Comparison of ENCODE assay signal across 25 cellular contexts in genomic region chr6:122449084-122449483, GRCh38. TPM values are rescaled to one million over a fixed set of nuclear protein-coding genes. Genes with fewer than 3 reads are reported as not detected.
DNase-seq lines count a peak whose midpoint lies in the region; ATAC-seq and TF ChIP-seq lines count a peak whose summit lies in the region.
"Had no signal": no experiment of that assay in that cellular context is flagged by ENCODE, and none has a peak within 500 bp of the region (broad histone marks: within the 10 kb centered on the region; RNA-seq: fewer than 3 reads in every experiment).

No MANE protein-coding gene starts in this region.

- H2BK15ac ChIP-seq in H9 (ENCODE audit: low read depth, low read length): no peak overlapping the region

- H3K9me3 Mint-ChIP-seq in activated T-cell treated with anti-CD3 and anti-CD28 coated beads, Interleukin-2, amount 50 U/mL, for 24 hours: no peaks in the 10 kb centered on the region
- H3K9me3 Mint-ChIP-seq in activated T-cell treated with anti-CD3 and anti-CD28 coated beads, Interleukin-2, amount 50 U/mL, for 4 hours: no peaks in the 10 kb centered on the region
- no peaks in the 10 kb centered on the region for H3K9me3 Mint-ChIP-seq in stimulated activated effector memory CD8-positive, alpha-beta T cell treated with anti-CD3 and anti-CD28 coated beads, Interleukin-12 subunit alpha, Interleukin-12 subunit beta, amount 100 ng/mL, for 72 hours
- H3K9me3 Mint-ChIP-seq in H9: no peaks in the 10 kb centered on the region
- H3K9me3 Mint-ChIP-seq: activated CD4-positive, alpha-beta T cell treated with anti-CD3 and anti-CD28 coated beads, Interleukin-2, amount 10 ng/mL, durations not matched to agents 7 days and 5 days; CD4-positive, alpha-beta memory T cell had no signal

- H3K4ac ChIP-seq in H9 (ENCODE audit: low read depth, low read length): no peak overlapping the region

- H2BK5ac ChIP-seq in H9 (ENCODE audit: insufficient read length, low read length): no peak overlapping the region

- H3K27me3 Mint-ChIP-seq in activated T-cell treated with anti-CD3 and anti-CD28 coated beads, Interleukin-2, amount 50 U/mL, for 24 hours: no peaks in the 10 kb centered on the region
- no peaks in the 10 kb centered on the region for H3K27me3 Mint-ChIP-seq in activated T-cell treated with anti-CD3 and anti-CD28 coated beads, Interleukin-2, amount 50 U/mL, for 4 hours (ENCODE audit: low read depth)
- H3K27me3 Mint-ChIP-seq in T-helper 17 cell (no peaks in the 10 kb centered on the region), H9 (ENCODE audit: low read depth) (no peaks in the 10 kb centered on the region)
- H3K27me3 Mint-ChIP-seq: activated CD4-positive, alpha-beta T cell treated with anti-CD3 and anti-CD28 coated beads, Interleukin-2, amount 10 ng/mL, durations not matched to agents 7 days and 5 days; CD4-positive, alpha-beta memory T cell; progenitor cell of endocrine pancreas had no signal

- H3K23ac ChIP-seq in H9 (ENCODE audit: insufficient read length, low read depth, low read length): no peak overlapping the region

- no peaks in the 10 kb centered on the region for H3K79me1 ChIP-seq in H9 (ENCODE audit: insufficient read depth, low read depth, low read length, poor library complexity, severe bottlenecking)

- intact Hi-C loops in left lung (cut with DNase I): no loop called here

- no peak overlapping the region for H2BK20ac ChIP-seq in H9 (ENCODE audit: low read depth, low read length, poor library complexity, severe bottlenecking)

- TF ChIP-seq CTCF in left lung (IDR thresholded peaks at IDR 0.05) (no peak), H9 (conservative IDR thresholded peaks at IDR 0.05) (no peak)

- no peaks in the 10 kb centered on the region for H3K27me3 ChIP-seq in left lung
- no peaks in the 10 kb centered on the region for H3K27me3 ChIP-seq in H9 (ENCODE audit: insufficient read depth, low read length)
- H3K27me3 ChIP-seq: adrenal gland, body of pancreas, stomach, tibial artery had no signal

- no peaks in the 10 kb centered on the region for H3K4me1 ChIP-seq in left lung
- no peaks in the 10 kb centered on the region for H3K4me1 ChIP-seq in H9 (ENCODE audit: insufficient read depth, low read length)
- H3K4me1 ChIP-seq: A549, adrenal gland, body of pancreas had no signal

- no peak overlapping the region for H4K5ac ChIP-seq in H9 (ENCODE audit: insufficient read length, low read depth, low read length)

- H3K36me3 Mint-ChIP-seq in activated T-cell treated with anti-CD3 and anti-CD28 coated beads, Interleukin-2, amount 50 U/mL, for 24 hours (ENCODE audit: low read depth): peaks cover 90% of the 10 kb centered on the region
- peaks cover 46% of the 10 kb centered on the region for H3K36me3 Mint-ChIP-seq in activated T-cell treated with anti-CD3 and anti-CD28 coated beads, Interleukin-2, amount 50 U/mL, for 4 hours (ENCODE audit: insufficient read depth)
- H3K36me3 Mint-ChIP-seq in T-helper 17 cell (ENCODE audit: low read depth): peaks cover 5% of the 10 kb centered on the region
- peaks cover 100% of the 10 kb centered on the region for H3K36me3 Mint-ChIP-seq in stimulated activated effector memory CD8-positive, alpha-beta T cell treated with anti-CD3 and anti-CD28 coated beads, Interleukin-12 subunit alpha, Interleukin-12 subunit beta, amount 100 ng/mL, for 72 hours
- peaks cover 4 to 52% (median 46%) of the 10 kb centered on the region in 3 experiments; a peak in 6 of 7 replicates for H3K36me3 Mint-ChIP-seq in H9 (ENCODE audit: insufficient read depth in 1 of 3, low read depth in 3 of 3)

- WGBS in H9 (ENCODE audit: extremely low coverage, insufficient read length, low lambda C conversion rate): no CpG with 5 or more reads among the region's 1 CpG

- no peak overlapping the region for H4K91ac ChIP-seq in H9 (ENCODE audit: insufficient read length, low read depth, low read length)

- H3K79me2 ChIP-seq in H9 (ENCODE audit: insufficient read depth, low read length): no peaks in the 10 kb centered on the region

- no peak for DNase-seq in activated T-cell treated with anti-CD3 and anti-CD28 coated beads, Interleukin-2, amount 50 U/mL, for 24 hours
- DNase-seq in activated T-cell treated with anti-CD3 and anti-CD28 coated beads, Interleukin-2, amount 50 U/mL, for 4 hours: no peak
- DNase-seq in T-helper 17 cell: no peak
- DNase-seq in left lung: no peak
- no peak for DNase-seq in stimulated activated effector memory CD8-positive, alpha-beta T cell treated with anti-CD3 and anti-CD28 coated beads, Interleukin-12 subunit alpha, Interleukin-12 subunit beta, amount 100 ng/mL, for 72 hours (ENCODE audit: low spot score in 2 of 2)
- no peak for DNase-seq in H9
- DNase-seq: activated CD4-positive, alpha-beta T cell treated with anti-CD3 and anti-CD28 coated beads, Interleukin-2, amount 10 ng/mL, durations not matched to agents 7 days and 5 days; activated effector memory CD4-positive, alpha-beta T cell treated with Interleukin-2 at 50 U/mL for 16 hours; adrenal gland; AML-193; body of pancreas; CD4-positive, alpha-beta memory T cell; GOT3; islet precursor cell; MV-4-11; NCI-H1436 treated with DMSO at 0.1 percent for 48 hours; NCI-H510A; stomach; tibial artery had no signal

- no peak overlapping the region for H2BK120ac ChIP-seq in H9 (ENCODE audit: low read depth, low read length, poor library complexity, severe bottlenecking)

- no peak overlapping the region for H2AFZ ChIP-seq in H9 (ENCODE audit: low read length)

- no peak for ATAC-seq in activated T-cell treated with anti-CD3 and anti-CD28 coated beads, Interleukin-2, amount 50 U/mL, for 4 hours
- ATAC-seq in T-helper 17 cell (no peak), left lung (peak; percentile 82), HG02885 (IDR thresholded peaks at IDR 0.05; ENCODE audit: poor library complexity, unreplicated experiment) (no peak), GM21825 (IDR thresholded peaks at IDR 0.05; ENCODE audit: unreplicated experiment) (no peak)
- ATAC-seq in stimulated activated effector memory CD8-positive, alpha-beta T cell treated with anti-CD3 and anti-CD28 coated beads, Interleukin-12 subunit alpha, Interleukin-12 subunit beta, amount 100 ng/mL, for 72 hours: peak; percentile 40
- ATAC-seq: A549, body of pancreas had no signal

- no peak overlapping the region for H3K14ac ChIP-seq in H9 (ENCODE audit: insufficient read depth, low read length)

- no peak overlapping the region for H3K4me3 Mint-ChIP-seq in activated T-cell treated with anti-CD3 and anti-CD28 coated beads, Interleukin-2, amount 50 U/mL, for 24 hours
- H3K4me3 Mint-ChIP-seq in activated T-cell treated with anti-CD3 and anti-CD28 coated beads, Interleukin-2, amount 50 U/mL, for 4 hours: no peak overlapping the region
- no peak overlapping the region for H3K4me3 Mint-ChIP-seq in T-helper 17 cell
- H3K4me3 Mint-ChIP-seq in stimulated activated effector memory CD8-positive, alpha-beta T cell treated with anti-CD3 and anti-CD28 coated beads, Interleukin-12 subunit alpha, Interleukin-12 subunit beta, amount 100 ng/mL, for 72 hours: no peak overlapping the region
- H3K4me3 Mint-ChIP-seq in H9: no peak overlapping the region
- H3K4me3 Mint-ChIP-seq: activated CD4-positive, alpha-beta T cell treated with anti-CD3 and anti-CD28 coated beads, Interleukin-2, amount 10 ng/mL, durations not matched to agents 7 days and 5 days; CD4-positive, alpha-beta memory T cell had no signal

- no peak overlapping the region for H3K56ac ChIP-seq in H9 (ENCODE audit: insufficient read length, low read depth, low read length)

- H2AK5ac ChIP-seq in H9 (ENCODE audit: insufficient read length, low read length): no peak overlapping the region

- H3K9me3 ChIP-seq in T-helper 17 cell (ENCODE audit: control insufficient read depth, low read length, poor library complexity, severe bottlenecking) (no peaks in the 10 kb centered on the region), left lung (no peaks in the 10 kb centered on the region), H9 (ENCODE audit: control insufficient read depth, low read depth, low read length) (no peaks in the 10 kb centered on the region)
- H3K9me3 ChIP-seq: A549, adrenal gland, body of pancreas, stomach, tibial artery had no signal

- H4K8ac ChIP-seq in H9 (replicated peaks; ENCODE audit: insufficient read length, low read depth, low read length): no peak overlapping the region

- H3K18ac ChIP-seq in H9 (ENCODE audit: insufficient read length, low read depth, low read length): no peak overlapping the region

- H3K23me2 ChIP-seq in H9 (ENCODE audit: insufficient read length, low read depth, low read length, poor library complexity, severe bottlenecking): no peaks in the 10 kb centered on the region

- H3K27ac Mint-ChIP-seq in activated T-cell treated with anti-CD3 and anti-CD28 coated beads, Interleukin-2, amount 50 U/mL, for 24 hours: peak overlapping the region; percentile 76
- H3K27ac Mint-ChIP-seq in T-helper 17 cell (peak overlapping the region; percentile 72), H9 (no peak overlapping the region)
- H3K27ac Mint-ChIP-seq in stimulated activated effector memory CD8-positive, alpha-beta T cell treated with anti-CD3 and anti-CD28 coated beads, Interleukin-12 subunit alpha, Interleukin-12 subunit beta, amount 100 ng/mL, for 72 hours: peak overlapping the region; percentile 62
- H3K27ac Mint-ChIP-seq: activated CD4-positive, alpha-beta T cell treated with anti-CD3 and anti-CD28 coated beads, Interleukin-2, amount 10 ng/mL, durations not matched to agents 7 days and 5 days had no signal

- no peaks in the 10 kb centered on the region for H4K20me1 ChIP-seq in H9 (ENCODE audit: control insufficient read depth, insufficient read depth, insufficient read length)

- no peak overlapping the region for H2BK12ac ChIP-seq in H9 (ENCODE audit: insufficient read length, low read depth, low read length)

- H3K4me1 Mint-ChIP-seq in activated T-cell treated with anti-CD3 and anti-CD28 coated beads, Interleukin-2, amount 50 U/mL, for 24 hours (ENCODE audit: low read depth): peaks cover 35% of the 10 kb centered on the region
- H3K4me1 Mint-ChIP-seq in activated T-cell treated with anti-CD3 and anti-CD28 coated beads, Interleukin-2, amount 50 U/mL, for 4 hours (ENCODE audit: low read depth): peaks cover 14% of the 10 kb centered on the region
- H3K4me1 Mint-ChIP-seq in T-helper 17 cell (peaks cover 13% of the 10 kb centered on the region), H9 (peaks cover 7 to 15% of the 10 kb centered on the region in 2 experiments)
- H3K4me1 Mint-ChIP-seq in stimulated activated effector memory CD8-positive, alpha-beta T cell treated with anti-CD3 and anti-CD28 coated beads, Interleukin-12 subunit alpha, Interleukin-12 subunit beta, amount 100 ng/mL, for 72 hours: peaks cover 16% of the 10 kb centered on the region

- H3K27ac ChIP-seq in left lung (no peak overlapping the region), H9 (ENCODE audit: insufficient read length, low read depth, low read length) (no peak overlapping the region)
- H3K27ac ChIP-seq: A549, adrenal gland, body of pancreas, epithelial cell of prostate, tibial artery had no signal

- H3K9ac ChIP-seq in H9 (ENCODE audit: extremely low read depth, insufficient read length, low read length): no peak overlapping the region

- no peak overlapping the region for H3T11ph ChIP-seq in H9 (ENCODE audit: low read length)

- no peak overlapping the region for H3K4me3 ChIP-seq in left lung
- H3K4me3 ChIP-seq: A549, adrenal gland, body of pancreas, lung, stomach, tibial artery had no signal

- peaks cover 6 to 91% of the 10 kb centered on the region in 2 donors for H3K36me3 ChIP-seq in left lung

- H3K4me2 ChIP-seq in H9 (ENCODE audit: insufficient read depth, insufficient read length, low read length): no peak overlapping the region
- H3K4me2 ChIP-seq: A549 had no signal

RNA-seq across cellular contexts. Expression of gene SERINC1, which starts 22.5 kb away (rescaled TPM):
- total RNA-seq in activated T-cell treated with anti-CD3 and anti-CD28 coated beads, Interleukin-2, amount 50 U/mL, for 4 hours: 10 to 100 TPM; 40.0 to 56.8 (median 46.7) TPM
- total RNA-seq in T-helper 17 cell (100 to 1,000 TPM; 120 to 127 TPM), left lung (100 to 1,000 TPM; 173 to 189 TPM), H9 (2021) (46.5 and 48.4 TPM in 2 replicates)

RNA-seq across cellular contexts. Expression of gene HSF2, which starts 49.6 kb away (rescaled TPM):
- 10 to 100 TPM; 15.2 to 19.1 (median 18.0) TPM for total RNA-seq in activated T-cell treated with anti-CD3 and anti-CD28 coated beads, Interleukin-2, amount 50 U/mL, for 4 hours
- total RNA-seq in T-helper 17 cell: 10 to 100 TPM; 16.1 to 20.4 TPM
- total RNA-seq in left lung: 10 to 100 TPM; 11.0 TPM
- total RNA-seq in H9 (2021): 12.0 and 14.6 TPM in 2 replicates

Comparison
In these comparisons a context has a peak if more than half of its experiments do, and no peak if none do; other contexts are left out.
1. H3K27ac Mint-ChIP-seq: peak in activated T-cell treated with anti-CD3 and anti-CD28 coated beads, Interleukin-2, amount 50 U/mL, for 24 hours (single experiment), T-helper 17 cell (single experiment) and stimulated activated effector memory CD8-positive, alpha-beta T cell treated with anti-CD3 and anti-CD28 coated beads, Interleukin-12 subunit alpha, Interleukin-12 subunit beta, amount 100 ng/mL, for 72 hours (single experiment); none in H9 (0 of 3).
2. ATAC-seq: peak in left lung (single experiment) and stimulated activated effector memory CD8-positive, alpha-beta T cell treated with anti-CD3 and anti-CD28 coated beads, Interleukin-12 subunit alpha, Interleukin-12 subunit beta, amount 100 ng/mL, for 72 hours (single experiment); none in activated T-cell treated with anti-CD3 and anti-CD28 coated beads, Interleukin-2, amount 50 U/mL, for 4 hours (0 of 2), T-helper 17 cell (single experiment), HG02885 (single experiment) and GM21825 (single experiment).